23 cellular contexts compared by ENCODE assay signal in genomic region chr1:41468082-41468762, GRCh38. TPM values are rescaled to one million over a fixed set of nuclear protein-coding genes. Genes with fewer than 3 reads are reported as not detected.
A peak's percentile ranks its signal among the peaks of the same experiment; 100 is the strongest.
DNase-seq lines count a peak whose midpoint lies in the region; ATAC-seq, FAIRE-seq and TF ChIP-seq lines count a peak whose summit lies in the region.
"Had no signal": no experiment of that assay in that cellular context is flagged by ENCODE, and none has a peak within 500 bp of the region (broad histone marks: within the 10 kb centered on the region; RNA-seq: fewer than 3 reads in every experiment).

No MANE protein-coding gene starts in this region.

- H4K20me1 ChIP-seq in osteoblast (ENCODE audit: insufficient read depth, low read length): no peaks in the 10 kb centered on the region

- peaks cover 14% of the 10 kb centered on the region for H3K27me3 Mint-ChIP-seq in nephron progenitor cell (ENCODE audit: low read depth, poor library complexity)

- TF ChIP-seq CTCF in body of pancreas (IDR thresholded peaks at IDR 0.05) (peak in 1 of 7 experiments; percentile 3), osteoblast (IDR thresholded peaks at IDR 0.05; ENCODE audit: extremely low read depth, low read depth, low read length) (no peak), nephron progenitor cell (IDR thresholded peaks at IDR 0.05) (no peak)

- FAIRE-seq in RCC 7860 (lab: Jason Lieb, UNC): no peak
- FAIRE-seq: GM12891, GM18507 had no signal

- H3K4me3 ChIP-seq in body of pancreas: no peak overlapping the region
- no peak overlapping the region for H3K4me3 ChIP-seq in osteoblast (ENCODE audit: insufficient read depth, low read length)
- H3K4me3 ChIP-seq: GM23338 had no signal

- 46 to 51% methylated on average over 12 of the region's 12 CpGs for WGBS in body of pancreas, 2 donors

- no peak overlapping the region for H3K4me3 Mint-ChIP-seq in nephron progenitor cell
- H3K4me3 Mint-ChIP-seq: B cell; CD8-positive, alpha-beta T cell; GM23338 had no signal

- no peak for TF ChIP-seq POLR2A in body of pancreas (IDR thresholded peaks at IDR 0.05)

- DNase-seq in DMS53 (lab: John Stamatoyannopoulos, UW) (peak; percentile 58), DMS53 treated with DMSO at 0.1 percent for 48 hours (lab: John Stamatoyannopoulos, UW; ENCODE audit: unreplicated experiment) (no peak), NCI-H2171 treated with DMSO at 0.1 percent for 48 hours (lab: John Stamatoyannopoulos, UW) (peak; percentile 83), body of pancreas (no peak), osteoblast (ENCODE audit: insufficient read length, low spot score, missing footprints) (peak; percentile 42), RCC 7860 (ENCODE audit: low spot score) (no peak), nephron progenitor cell (no peak)
- DNase-seq: CD8-positive, alpha-beta T cell; GDM1; NCI-H1048; NCI-H1436 treated with DMSO at 0.1 percent for 48 hours; NCI-H2081 treated with DMSO at 0.1 percent for 48 hours; NCI-H446 treated with DMSO at 0.1 percent for 48 hours; NCI-H82; RPMI8226 had no signal

- H3K9me3 ChIP-seq in body of pancreas: no peaks in the 10 kb centered on the region
- no peaks in the 10 kb centered on the region for H3K9me3 ChIP-seq in osteoblast (ENCODE audit: low read depth, low read length)

- H3K4me2 ChIP-seq in osteoblast (ENCODE audit: insufficient read depth, low read length): no peak overlapping the region
- H3K4me2 ChIP-seq: GM23338, KMS-11 had no signal

- H3K4me1 ChIP-seq in body of pancreas: peaks cover 32% of the 10 kb centered on the region
- no peaks in the 10 kb centered on the region for H3K4me1 ChIP-seq in osteoblast (ENCODE audit: insufficient read depth, low read length)

- intact Hi-C loops in body of pancreas (cut with DNase I): no loop called here

- H3K36me3 ChIP-seq in body of pancreas (replicated peaks in 1 of 2; ENCODE audit: insufficient read depth in 1 of 2, low read depth in 2 of 2): no peaks in the 10 kb centered on the region
- H3K36me3 ChIP-seq in osteoblast (ENCODE audit: insufficient read depth, low read length): no peaks in the 10 kb centered on the region

- no peaks in the 10 kb centered on the region for H3K36me3 Mint-ChIP-seq in nephron progenitor cell (ENCODE audit: low read depth)
- H3K36me3 Mint-ChIP-seq: CD8-positive, alpha-beta T cell had no signal

- H3K9me3 Mint-ChIP-seq in nephron progenitor cell: no peaks in the 10 kb centered on the region
- H3K9me3 Mint-ChIP-seq: CD8-positive, alpha-beta T cell; GM23338 had no signal

- H3K79me2 ChIP-seq in osteoblast (ENCODE audit: insufficient read depth, low read length): no peaks in the 10 kb centered on the region

- H3K27ac ChIP-seq in body of pancreas: no peak overlapping the region
- no peak overlapping the region for H3K27ac ChIP-seq in osteoblast (ENCODE audit: low read depth, low read length)
- H3K27ac ChIP-seq: 22Rv1, KMS-11 had no signal

- H3K4me1 Mint-ChIP-seq in nephron progenitor cell: peaks cover 44% of the 10 kb centered on the region
- H3K4me1 Mint-ChIP-seq: B cell, GM23338 had no signal

- H3K27me3 ChIP-seq in body of pancreas (no peaks in the 10 kb centered on the region), osteoblast (ENCODE audit: insufficient read depth, low read length) (peaks cover 23% of the 10 kb centered on the region)

- H3K27ac Mint-ChIP-seq in nephron progenitor cell: no peak overlapping the region
- H3K27ac Mint-ChIP-seq: B cell; CD8-positive, alpha-beta T cell; GM23338 had no signal

- H2AFZ ChIP-seq in osteoblast (ENCODE audit: low read length): no peak overlapping the region
- H2AFZ ChIP-seq: GM23338 had no signal

- peak; percentile 39 for ATAC-seq in body of pancreas
- no peak for ATAC-seq in HG02938 (IDR thresholded peaks at IDR 0.05; ENCODE audit: unreplicated experiment)
- ATAC-seq: CD8-positive, alpha-beta T cell; GM23338 had no signal

RNA-seq across cellular contexts. Expression of gene EDN2, which starts 16.3 kb away (rescaled TPM):
- total RNA-seq in body of pancreas: 1 to 10 TPM; 3.6 TPM
- not detected in 2 replicates for total RNA-seq in osteoblast
- total RNA-seq: B cell, GM23338, M059J had no signal

Comparison
In these comparisons a context has a peak if more than half of its experiments do, and no peak if none do; other contexts are left out.
1. DNase-seq: peak in DMS53 (single experiment), NCI-H2171 treated with DMSO at 0.1 percent for 48 hours (single experiment) and osteoblast (single experiment); none in DMS53 treated with DMSO at 0.1 percent for 48 hours (single experiment), body of pancreas (0 of 4), RCC 7860 (single experiment) and nephron progenitor cell (single experiment).